Comparison of ENCODE assay signal across 1 cellular context in the genomic region with DNA sequence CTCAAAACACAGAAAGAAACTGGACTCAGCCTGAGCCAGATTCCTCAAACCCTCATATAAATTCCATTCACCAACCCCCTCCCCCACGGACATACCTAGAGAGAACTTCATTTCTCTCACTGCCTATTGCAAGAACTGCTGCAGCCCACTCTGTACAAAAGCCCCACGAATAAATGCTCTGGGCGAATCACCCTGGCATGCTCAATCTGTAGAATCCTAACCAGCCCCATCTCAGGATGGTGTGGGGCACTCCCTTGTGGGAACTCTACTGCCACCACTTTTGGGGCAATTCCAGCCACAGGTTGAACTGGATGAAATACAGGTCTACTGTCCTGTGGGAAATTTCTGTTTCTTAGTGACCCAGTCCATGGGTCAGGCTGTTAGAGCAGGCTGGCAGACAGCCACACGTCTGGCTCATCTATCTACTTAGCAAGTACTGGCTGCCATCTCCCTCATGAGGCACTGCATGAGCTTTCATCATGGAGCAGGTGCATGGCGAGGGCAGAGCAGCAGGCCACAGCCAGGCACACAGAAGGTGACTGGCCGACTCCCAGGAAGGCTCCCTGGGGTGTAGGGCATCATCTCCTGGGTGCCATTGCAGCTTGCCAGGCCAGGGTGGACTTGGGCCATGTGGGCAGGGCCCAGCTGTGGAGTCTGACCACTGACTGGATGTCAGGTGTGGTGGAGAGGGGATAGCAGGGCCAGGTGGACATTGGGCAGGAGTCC.
TF ChIP-seq lines count a peak whose summit lies in the region.

No MANE protein-coding gene starts in this region.

TF ChIP-seq in HepG2, 621 proteins besides CTCF, POLR2A, EP300 and RAD21:
- no peak for TF ChIP-seq ZSCAN20 (CRISPR knock-in tag; IDR thresholded peaks at IDR 0.05; ENCODE audit: borderline replicate concordance)
- no peak for TF ChIP-seq ZNF33B (CRISPR knock-in tag; IDR thresholded peaks at IDR 0.05)
- no peak for TF ChIP-seq RBM22 (optimal IDR thresholded peaks at IDR 0.05; ENCODE audit: low read length)
- no peak for TF ChIP-seq MXI1 (IDR thresholded peaks at IDR 0.05; ENCODE audit: borderline replicate concordance, low read depth, low read length)
- peak; percentile 43; the same call in 1 of the 2 replicates for TF ChIP-seq ZC3H13 (CRISPR knock-in tag; IDR thresholded peaks at IDR 0.05)
- 0 out of 2 replicates have a peak, but pooled peaks have one; percentile 9 for TF ChIP-seq ZFY (CRISPR knock-in tag; IDR thresholded peaks at IDR 0.05)
- no peak for TF ChIP-seq ARHGAP35 (CRISPR knock-in tag; IDR thresholded peaks at IDR 0.05; ENCODE audit: borderline replicate concordance)
- no peak for TF ChIP-seq RFX5 (IDR thresholded peaks at IDR 0.05; ENCODE audit: low read depth, low read length)
- TF ChIP-seq ZNF569 (CRISPR knock-in tag; IDR thresholded peaks at IDR 0.05; ENCODE audit: borderline replicate concordance): no peak
- TF ChIP-seq ZNF776 (CRISPR knock-in tag; IDR thresholded peaks at IDR 0.05): 0 out of 2 replicates have a peak, but pooled peaks have one; percentile 35
- TF ChIP-seq KLF15 (CRISPR knock-in tag; IDR thresholded peaks at IDR 0.05; ENCODE audit: borderline replicate concordance): no peak
